Comparison of ENCODE assay signal across 10 cellular contexts in the genomic region with DNA sequence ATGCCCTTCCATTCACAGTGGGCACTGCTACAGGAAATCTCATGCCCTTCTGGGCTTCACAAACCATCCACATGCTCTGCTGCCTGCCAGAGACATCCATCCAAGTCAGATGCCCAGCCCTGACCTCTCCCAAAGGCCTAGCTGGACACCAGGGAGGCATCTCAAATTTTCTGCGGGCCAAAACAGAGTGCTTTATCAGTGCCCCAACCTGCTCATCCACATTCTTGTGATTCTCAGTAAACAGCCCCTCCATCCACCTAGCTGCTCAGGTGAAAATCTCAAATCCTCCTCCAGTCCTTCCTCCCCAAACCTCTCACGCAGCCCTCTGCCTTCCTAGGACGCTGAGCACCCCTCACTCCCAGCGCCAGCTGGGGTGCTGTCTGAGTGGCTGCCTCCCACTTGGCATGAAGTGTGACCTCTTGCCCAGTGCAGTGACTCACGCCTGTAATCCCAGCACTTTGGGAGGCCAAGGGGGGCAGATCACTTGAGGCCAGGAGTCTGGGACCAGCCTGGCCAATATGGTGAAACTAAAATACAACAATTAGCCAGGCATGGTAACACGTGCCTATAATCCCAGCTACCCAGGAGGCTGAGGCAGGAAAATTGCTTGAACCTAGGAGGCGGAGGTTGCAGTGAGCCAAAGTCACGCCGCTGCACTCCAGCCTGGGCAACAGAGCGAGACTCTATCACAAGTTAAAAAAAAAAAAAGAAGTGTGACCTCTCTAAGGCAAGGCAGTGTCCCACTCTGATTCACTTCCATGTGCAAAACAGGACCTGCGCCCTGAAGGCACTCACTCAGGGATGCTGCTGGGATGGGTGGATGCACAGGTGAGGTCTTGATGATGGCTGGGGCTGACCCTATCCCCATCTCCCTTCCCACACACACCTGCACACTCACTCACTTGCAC. TPM values are rescaled to one million over a fixed set of nuclear protein-coding genes. Genes with fewer than 3 reads are reported as not detected.
DNase-seq lines count a peak whose midpoint lies in the region; ATAC-seq, FAIRE-seq and TF ChIP-seq lines count a peak whose summit lies in the region.
"Had no signal": no experiment of that assay in that cellular context is flagged by ENCODE, and none has a peak within 500 bp of the region (broad histone marks: within the 10 kb centered on the region; RNA-seq: fewer than 3 reads in every experiment).

No MANE protein-coding gene starts in this region.

- peak overlapping the region; percentile 18 for H2AFZ ChIP-seq in mammary epithelial cell (ENCODE audit: low read depth, low read length)
- H2AFZ ChIP-seq in smooth muscle cell (ENCODE audit: low read depth), result no peak overlapping the region

- BruUV-seq in mammary epithelial cell (replicated peaks; lab: Mats Ljungman, UMichigan), result no TSS peak

- H3K4me1 ChIP-seq in mammary epithelial cell (ENCODE audit: insufficient read depth, low read length) (peaks cover 10% of the 10 kb centered on the region), smooth muscle cell (ENCODE audit: low read depth) (peaks cover 3% of the 10 kb centered on the region)

- ATAC-seq in natural killer cell treated with Interleukin-12 subunit alpha and Interleukin-12 subunit beta and Interleukin-15 and Interleukin-18, amount 100 ng/mL, for 72 hours, result no peak
- no peak for ATAC-seq in GM19324 (IDR thresholded peaks at IDR 0.05; ENCODE audit: low FRiP score, unreplicated experiment)
- ATAC-seq in left ventricle myocardium superior, result no peak

- no peaks in the 10 kb centered on the region for H4K20me1 ChIP-seq in mammary epithelial cell (ENCODE audit: insufficient read depth, low read length)
- H4K20me1 ChIP-seq in smooth muscle cell (ENCODE audit: low read depth), result peaks cover 26% of the 10 kb centered on the region

- H3K4me1 Mint-ChIP-seq in natural killer cell treated with Interleukin-12 subunit alpha and Interleukin-12 subunit beta and Interleukin-15 and Interleukin-18, amount 100 ng/mL, for 72 hours (ENCODE audit: low read depth in 2 of 2), result peaks cover 5 to 12% of the 10 kb centered on the region in 2 donors

- H3K9me3 Mint-ChIP-seq in natural killer cell treated with Interleukin-12 subunit alpha and Interleukin-12 subunit beta and Interleukin-15 and Interleukin-18, amount 100 ng/mL, for 72 hours, result no peaks in the 10 kb centered on the region

- TF ChIP-seq CTCF in mammary epithelial cell (conservative IDR thresholded peaks at IDR 0.05 in 1 of 2, IDR thresholded peaks at IDR 0.05 in 1 of 2; ENCODE audit: extremely low read depth in 1 of 2, insufficient read depth in 1 of 2, low read depth in 1 of 2, low read length in 2 of 2), result no peak
- no peak for TF ChIP-seq CTCF in smooth muscle cell (IDR thresholded peaks at IDR 0.05; ENCODE audit: borderline replicate concordance, insufficient read depth, poor library complexity, severe bottlenecking)

- dilution Hi-C loops in mammary epithelial cell (cut with HindIII; ENCODE audit: low sequenced_read_pairs), result loop anchor here (10.0 kb wide), 1 partner anchor 103 kb away; no protein-coding TSS in a partner anchor

- peak overlapping the region; percentile 32 for H3K4me3 Mint-ChIP-seq in natural killer cell treated with Interleukin-12 subunit alpha and Interleukin-12 subunit beta and Interleukin-15 and Interleukin-18, amount 100 ng/mL, for 72 hours

- in situ Hi-C loops in Caki2 (cut with HindIII; ENCODE audit: low pct_unique_long_range_greater_than_20kb, low sequenced_read_pairs) (no loop called here), mammary epithelial cell (cut with MboI; ENCODE audit: low sequenced_read_pairs in 2 of 2) (no loop called here)

- H3K79me2 ChIP-seq in mammary epithelial cell (ENCODE audit: insufficient read depth, low read length), result peaks cover 31% of the 10 kb centered on the region
- peaks cover 32% of the 10 kb centered on the region for H3K79me2 ChIP-seq in smooth muscle cell (ENCODE audit: low read depth)

- CTCF ChIA-PET in mammary epithelial cell (lab: Charles Lee; ENCODE audit: low non-redundant PET), result no interaction called here

- DNase-seq in Caki2 (ENCODE audit: low read depth) (peak; percentile 68), HTR-8/SVneo (ENCODE audit: insufficient read length, low spot score) (no peak), mammary epithelial cell (no peak), cerebellar cortex (ENCODE audit: low spot score) (no peak), smooth muscle cell (lab: John Stamatoyannopoulos, UW; ENCODE audit: unreplicated experiment) (no peak), left ventricle myocardium superior (no peak)
- DNase-seq in natural killer cell treated with Interleukin-12 subunit alpha and Interleukin-12 subunit beta and Interleukin-15 and Interleukin-18, amount 100 ng/mL, for 72 hours (ENCODE audit: low spot score), result no peak
- DNase-seq: colonic mucosa had no signal

- H3K9ac ChIP-seq in mammary epithelial cell (ENCODE audit: insufficient read depth, low read length) (no peak overlapping the region), smooth muscle cell (ENCODE audit: low read depth) (no peak overlapping the region)

- peak; percentile 85 for FAIRE-seq in HTR-8/SVneo (lab: Jason Lieb, UNC)

- peak overlapping the region in 1 of 2 donors; percentile 63 for H3K27ac Mint-ChIP-seq in natural killer cell treated with Interleukin-12 subunit alpha and Interleukin-12 subunit beta and Interleukin-15 and Interleukin-18, amount 100 ng/mL, for 72 hours

- no peak overlapping the region for H3K4me2 ChIP-seq in mammary epithelial cell (ENCODE audit: insufficient read depth, low read depth, low read length)
- no peak overlapping the region for H3K4me2 ChIP-seq in smooth muscle cell

- no peak overlapping the region for H3K27ac ChIP-seq in mammary epithelial cell (ENCODE audit: insufficient read depth, low read depth, low read length)
- H3K27ac ChIP-seq in smooth muscle cell (ENCODE audit: low read depth), result no peak overlapping the region
- H3K27ac ChIP-seq: colonic mucosa, SK-N-MC had no signal

- intact Hi-C loops in mammary epithelial cell (cut with micrococcal nuclease), result no loop called here
- intact Hi-C loops in left ventricle myocardium superior (cut with micrococcal nuclease), result no loop called here

- no peaks in the 10 kb centered on the region for H3K36me3 Mint-ChIP-seq in natural killer cell treated with Interleukin-12 subunit alpha and Interleukin-12 subunit beta and Interleukin-15 and Interleukin-18, amount 100 ng/mL, for 72 hours

- WGBS in mammary epithelial cell (ENCODE audit: low coverage, missing lambda C conversion rate), result 89% methylated on average over 6 of the region's 11 CpGs
- 68% methylated on average over 11 of the region's 11 CpGs for WGBS in smooth muscle cell (ENCODE audit: low lambda C conversion rate)

- H3K4me3 ChIP-seq in mammary epithelial cell (replicated peaks in 1 of 3; ENCODE audit: insufficient read depth in 1 of 3, low read depth in 2 of 3, low read length in 3 of 3) (no peak overlapping the region), smooth muscle cell (no peak overlapping the region)
- H3K4me3 ChIP-seq: colonic mucosa, SK-N-MC had no signal

- no peaks in the 10 kb centered on the region for H3K27me3 ChIP-seq in mammary epithelial cell (ENCODE audit: insufficient read depth, low read length)
- no peaks in the 10 kb centered on the region for H3K27me3 ChIP-seq in smooth muscle cell (ENCODE audit: low read depth)
- H3K27me3 ChIP-seq: colonic mucosa had no signal

- H3K36me3 ChIP-seq in mammary epithelial cell (ENCODE audit: insufficient read depth, low read length) (no peaks in the 10 kb centered on the region), smooth muscle cell (ENCODE audit: low read depth) (no peaks in the 10 kb centered on the region)
- H3K36me3 ChIP-seq: colonic mucosa had no signal

- peaks cover 7% of the 10 kb centered on the region for H3F3A ChIP-seq in smooth muscle cell (ENCODE audit: low read depth)

- H3K27me3 Mint-ChIP-seq in natural killer cell treated with Interleukin-12 subunit alpha and Interleukin-12 subunit beta and Interleukin-15 and Interleukin-18, amount 100 ng/mL, for 72 hours, result peaks cover 0 to 20% of the 10 kb centered on the region in 2 donors

- H3K9me3 ChIP-seq in mammary epithelial cell (replicated peaks; ENCODE audit: insufficient read depth, low read length), result no peaks in the 10 kb centered on the region
- H3K9me3 ChIP-seq in smooth muscle cell (replicated peaks; ENCODE audit: low read depth), result no peaks in the 10 kb centered on the region
- H3K9me3 ChIP-seq: colonic mucosa had no signal

RNA-seq across cellular contexts. Expression of a gene that starts 1.7 kb away (rescaled TPM):
- total RNA-seq in Caki2 (2014; rRNA removed; shearing (Covaris generic); ENCODE audit: low replicate concordance), result 15.0 and 16.1 TPM in 2 replicates
- total RNA-seq in mammary epithelial cell (10 to 100 TPM; 22.9 to 36.0 TPM), smooth muscle cell (17.9 and 24.8 TPM in 2 replicates), left ventricle myocardium superior (7.7 TPM)
- polyA plus RNA-seq in mammary epithelial cell (13.4 TPM), smooth muscle cell (12.6 and 15.8 TPM in 2 replicates)
- polyA minus RNA-seq in mammary epithelial cell, result 20.1 TPM
- 1 to 10 TPM; 7.2 to 9.1 TPM for total RNA-seq in natural killer cell treated with Interleukin-12 subunit alpha and Interleukin-12 subunit beta and Interleukin-15 and Interleukin-18, amount 100 ng/mL, for 72 hours
